ENCODE assay signal across 17 cellular contexts in the genomic region with DNA sequence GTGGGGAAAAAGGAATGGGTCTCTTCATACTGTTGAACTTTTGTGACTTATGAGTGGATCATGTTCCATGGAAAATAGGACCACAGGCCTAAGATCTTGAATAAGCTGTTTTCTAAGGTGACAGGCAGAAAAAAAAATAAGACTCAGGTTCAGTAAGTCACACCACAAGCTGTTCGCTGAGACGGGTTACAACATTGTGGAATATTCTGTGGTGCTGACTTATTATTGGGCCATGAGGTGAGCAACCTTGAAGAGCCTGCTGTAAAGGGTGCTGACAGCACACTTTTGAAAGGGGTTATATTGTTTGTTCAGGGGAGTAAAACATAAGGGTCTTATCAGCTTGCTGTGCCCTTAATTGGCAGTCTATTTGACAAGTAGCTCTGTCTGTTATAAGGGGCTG.
"Had no signal": no experiment of that assay in that cellular context is flagged by ENCODE, and none has a peak within 500 bp of the region (broad histone marks: within the 10 kb centered on the region; RNA-seq: fewer than 3 reads in every experiment).

No MANE protein-coding gene starts in this region.

- ATAC-seq: esophagus mucosa; heart left ventricle; left lobe of liver; naive thymus-derived CD8-positive, alpha-beta T cell; right cardiac atrium had no signal

- DNase-seq: effector CD8-positive, alpha-beta T cell; heart left ventricle; hypothalamus; kidney glomerular epithelial cell; mucosa of descending colon; naive thymus-derived CD8-positive, alpha-beta T cell; nucleus accumbens; ovary; right cardiac atrium; small intestine; stimulated activated CD4-positive, alpha-beta T cell treated with anti-CD3 and anti-CD28 coated beads, Interleukin-12 subunit alpha, Interleukin-12 subunit beta, amount 100 ng/mL, for 4 hours; stimulated activated naive CD4-positive, alpha-beta T cell; stomach; substantia nigra; transverse colon had no signal
